Comparison of ENCODE assay signal across 3 cellular contexts in the genomic region with DNA sequence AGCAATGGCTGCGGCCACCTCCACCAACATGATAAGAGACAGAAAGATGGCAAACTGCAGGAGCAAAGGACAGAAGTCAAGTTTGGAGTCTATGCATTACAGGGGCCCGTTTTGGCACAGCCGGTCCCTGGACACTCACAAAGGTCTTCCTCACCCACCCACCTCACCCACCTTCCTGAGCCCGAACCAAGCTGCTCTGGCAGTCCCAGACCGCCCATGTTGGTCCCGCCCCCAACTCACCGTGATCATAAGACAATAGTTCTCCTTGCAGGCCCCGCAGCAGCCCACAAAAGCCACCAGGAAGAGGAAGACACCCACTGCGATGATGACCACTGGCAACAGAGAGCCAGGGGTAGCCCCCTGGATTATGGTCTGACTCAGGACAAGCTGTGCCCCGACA.
TF ChIP-seq lines count a peak whose summit lies in the region.

No MANE protein-coding gene starts in this region.

TF ChIP-seq in SK-N-SH, 30 proteins besides CTCF, POLR2A, EP300 and RAD21:
- TF ChIP-seq GABPA (IDR thresholded peaks at IDR 0.05; ENCODE audit: low read depth) (no peak), FOXJ3 (CRISPR knock-in tag; IDR thresholded peaks at IDR 0.05) (no peak), JUND (IDR thresholded peaks at IDR 0.05) (no peak), SMC3 (IDR thresholded peaks at IDR 0.05; ENCODE audit: low read depth, low read length) (no peak), FOXM1 (IDR thresholded peaks at IDR 0.05; ENCODE audit: low read depth) (no peak), TCF12 (IDR thresholded peaks at IDR 0.05) (no peak), RFX5 (IDR thresholded peaks at IDR 0.05; ENCODE audit: low read length) (no peak), RXRA (IDR thresholded peaks at IDR 0.05; ENCODE audit: borderline replicate concordance, low read depth) (no peak), TEAD4 (IDR thresholded peaks at IDR 0.05; ENCODE audit: borderline replicate concordance, insufficient read depth) (no peak), POLR2AphosphoS5 (IDR thresholded peaks at IDR 0.05; ENCODE audit: low read depth, low read length) (no peak), YY1 (IDR thresholded peaks at IDR 0.05; ENCODE audit: low read depth) (no peak)
- TF ChIP-seq, protein P1, sequence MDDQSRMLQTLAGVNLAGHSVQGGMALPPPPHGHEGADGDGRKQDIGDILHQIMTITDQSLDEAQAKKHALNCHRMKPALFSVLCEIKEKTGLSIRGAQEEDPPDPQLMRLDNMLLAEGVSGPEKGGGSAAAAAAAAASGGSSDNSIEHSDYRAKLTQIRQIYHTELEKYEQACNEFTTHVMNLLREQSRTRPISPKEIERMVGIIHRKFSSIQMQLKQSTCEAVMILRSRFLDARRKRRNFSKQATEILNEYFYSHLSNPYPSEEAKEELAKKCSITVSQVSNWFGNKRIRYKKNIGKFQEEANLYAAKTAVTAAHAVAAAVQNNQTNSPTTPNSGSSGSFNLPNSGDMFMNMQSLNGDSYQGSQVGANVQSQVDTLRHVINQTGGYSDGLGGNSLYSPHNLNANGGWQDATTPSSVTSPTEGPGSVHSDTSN (IDR thresholded peaks at IDR 0.05), result no peak
- TF ChIP-seq, protein P2, sequence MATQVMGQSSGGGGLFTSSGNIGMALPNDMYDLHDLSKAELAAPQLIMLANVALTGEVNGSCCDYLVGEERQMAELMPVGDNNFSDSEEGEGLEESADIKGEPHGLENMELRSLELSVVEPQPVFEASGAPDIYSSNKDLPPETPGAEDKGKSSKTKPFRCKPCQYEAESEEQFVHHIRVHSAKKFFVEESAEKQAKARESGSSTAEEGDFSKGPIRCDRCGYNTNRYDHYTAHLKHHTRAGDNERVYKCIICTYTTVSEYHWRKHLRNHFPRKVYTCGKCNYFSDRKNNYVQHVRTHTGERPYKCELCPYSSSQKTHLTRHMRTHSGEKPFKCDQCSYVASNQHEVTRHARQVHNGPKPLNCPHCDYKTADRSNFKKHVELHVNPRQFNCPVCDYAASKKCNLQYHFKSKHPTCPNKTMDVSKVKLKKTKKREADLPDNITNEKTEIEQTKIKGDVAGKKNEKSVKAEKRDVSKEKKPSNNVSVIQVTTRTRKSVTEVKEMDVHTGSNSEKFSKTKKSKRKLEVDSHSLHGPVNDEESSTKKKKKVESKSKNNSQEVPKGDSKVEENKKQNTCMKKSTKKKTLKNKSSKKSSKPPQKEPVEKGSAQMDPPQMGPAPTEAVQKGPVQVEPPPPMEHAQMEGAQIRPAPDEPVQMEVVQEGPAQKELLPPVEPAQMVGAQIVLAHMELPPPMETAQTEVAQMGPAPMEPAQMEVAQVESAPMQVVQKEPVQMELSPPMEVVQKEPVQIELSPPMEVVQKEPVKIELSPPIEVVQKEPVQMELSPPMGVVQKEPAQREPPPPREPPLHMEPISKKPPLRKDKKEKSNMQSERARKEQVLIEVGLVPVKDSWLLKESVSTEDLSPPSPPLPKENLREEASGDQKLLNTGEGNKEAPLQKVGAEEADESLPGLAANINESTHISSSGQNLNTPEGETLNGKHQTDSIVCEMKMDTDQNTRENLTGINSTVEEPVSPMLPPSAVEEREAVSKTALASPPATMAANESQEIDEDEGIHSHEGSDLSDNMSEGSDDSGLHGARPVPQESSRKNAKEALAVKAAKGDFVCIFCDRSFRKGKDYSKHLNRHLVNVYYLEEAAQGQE (IDR thresholded peaks at IDR 0.05; ENCODE audit: low read depth, low read length), result no peak
- TF ChIP-seq, protein P3, sequence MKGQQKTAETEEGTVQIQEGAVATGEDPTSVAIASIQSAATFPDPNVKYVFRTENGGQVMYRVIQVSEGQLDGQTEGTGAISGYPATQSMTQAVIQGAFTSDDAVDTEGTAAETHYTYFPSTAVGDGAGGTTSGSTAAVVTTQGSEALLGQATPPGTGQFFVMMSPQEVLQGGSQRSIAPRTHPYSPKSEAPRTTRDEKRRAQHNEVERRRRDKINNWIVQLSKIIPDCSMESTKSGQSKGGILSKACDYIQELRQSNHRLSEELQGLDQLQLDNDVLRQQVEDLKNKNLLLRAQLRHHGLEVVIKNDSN (IDR thresholded peaks at IDR 0.05; ENCODE audit: borderline replicate concordance, low read depth), result no peak
- TF ChIP-seq, protein P4, sequence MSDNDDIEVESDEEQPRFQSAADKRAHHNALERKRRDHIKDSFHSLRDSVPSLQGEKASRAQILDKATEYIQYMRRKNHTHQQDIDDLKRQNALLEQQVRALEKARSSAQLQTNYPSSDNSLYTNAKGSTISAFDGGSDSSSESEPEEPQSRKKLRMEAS (IDR thresholded peaks at IDR 0.05; ENCODE audit: low read depth), result no peak

TF ChIP-seq in SK-N-SH treated with all-trans-retinoic acid at 6 μM for 48 hours, 23 proteins besides CTCF, POLR2A, EP300 and RAD21:
- no peak for TF ChIP-seq ZFP3 (CRISPR knock-in tag; IDR thresholded peaks at IDR 0.05)

TF ChIP-seq in HepG2, 621 proteins besides CTCF, POLR2A, EP300 and RAD21:
- TF ChIP-seq NRL (CRISPR knock-in tag; IDR thresholded peaks at IDR 0.05; ENCODE audit: borderline replicate concordance) (no peak), JUN (CRISPR knock-in tag; IDR thresholded peaks at IDR 0.05) (no peak), HOXA3 (CRISPR knock-in tag; IDR thresholded peaks at IDR 0.05) (no peak), CEBPG (CRISPR knock-in tag; IDR thresholded peaks at IDR 0.05) (no peak), TCF7L2 (IDR thresholded peaks at IDR 0.05; ENCODE audit: low read depth, low read length) (no peak), ZMYM4 (CRISPR knock-in tag; IDR thresholded peaks at IDR 0.05) (no peak), KAT2B (IDR thresholded peaks at IDR 0.05; ENCODE audit: borderline replicate concordance, low read depth, low read length) (no peak), NR2C2 (CRISPR knock-in tag; IDR thresholded peaks at IDR 0.05; ENCODE audit: borderline replicate concordance) (no peak), FOXK1 (CRISPR knock-in tag; IDR thresholded peaks at IDR 0.05; ENCODE audit: borderline replicate concordance, low read depth) (no peak), ZKSCAN8 (CRISPR knock-in tag; IDR thresholded peaks at IDR 0.05; ENCODE audit: borderline replicate concordance) (no peak), CBX1 (IDR thresholded peaks at IDR 0.05; ENCODE audit: low read depth) (no peak), ZNF816 (CRISPR knock-in tag; IDR thresholded peaks at IDR 0.05; ENCODE audit: borderline replicate concordance) (no peak), ZNF543 (CRISPR knock-in tag; IDR thresholded peaks at IDR 0.05) (no peak)
- TF ChIP-seq, protein P5, sequence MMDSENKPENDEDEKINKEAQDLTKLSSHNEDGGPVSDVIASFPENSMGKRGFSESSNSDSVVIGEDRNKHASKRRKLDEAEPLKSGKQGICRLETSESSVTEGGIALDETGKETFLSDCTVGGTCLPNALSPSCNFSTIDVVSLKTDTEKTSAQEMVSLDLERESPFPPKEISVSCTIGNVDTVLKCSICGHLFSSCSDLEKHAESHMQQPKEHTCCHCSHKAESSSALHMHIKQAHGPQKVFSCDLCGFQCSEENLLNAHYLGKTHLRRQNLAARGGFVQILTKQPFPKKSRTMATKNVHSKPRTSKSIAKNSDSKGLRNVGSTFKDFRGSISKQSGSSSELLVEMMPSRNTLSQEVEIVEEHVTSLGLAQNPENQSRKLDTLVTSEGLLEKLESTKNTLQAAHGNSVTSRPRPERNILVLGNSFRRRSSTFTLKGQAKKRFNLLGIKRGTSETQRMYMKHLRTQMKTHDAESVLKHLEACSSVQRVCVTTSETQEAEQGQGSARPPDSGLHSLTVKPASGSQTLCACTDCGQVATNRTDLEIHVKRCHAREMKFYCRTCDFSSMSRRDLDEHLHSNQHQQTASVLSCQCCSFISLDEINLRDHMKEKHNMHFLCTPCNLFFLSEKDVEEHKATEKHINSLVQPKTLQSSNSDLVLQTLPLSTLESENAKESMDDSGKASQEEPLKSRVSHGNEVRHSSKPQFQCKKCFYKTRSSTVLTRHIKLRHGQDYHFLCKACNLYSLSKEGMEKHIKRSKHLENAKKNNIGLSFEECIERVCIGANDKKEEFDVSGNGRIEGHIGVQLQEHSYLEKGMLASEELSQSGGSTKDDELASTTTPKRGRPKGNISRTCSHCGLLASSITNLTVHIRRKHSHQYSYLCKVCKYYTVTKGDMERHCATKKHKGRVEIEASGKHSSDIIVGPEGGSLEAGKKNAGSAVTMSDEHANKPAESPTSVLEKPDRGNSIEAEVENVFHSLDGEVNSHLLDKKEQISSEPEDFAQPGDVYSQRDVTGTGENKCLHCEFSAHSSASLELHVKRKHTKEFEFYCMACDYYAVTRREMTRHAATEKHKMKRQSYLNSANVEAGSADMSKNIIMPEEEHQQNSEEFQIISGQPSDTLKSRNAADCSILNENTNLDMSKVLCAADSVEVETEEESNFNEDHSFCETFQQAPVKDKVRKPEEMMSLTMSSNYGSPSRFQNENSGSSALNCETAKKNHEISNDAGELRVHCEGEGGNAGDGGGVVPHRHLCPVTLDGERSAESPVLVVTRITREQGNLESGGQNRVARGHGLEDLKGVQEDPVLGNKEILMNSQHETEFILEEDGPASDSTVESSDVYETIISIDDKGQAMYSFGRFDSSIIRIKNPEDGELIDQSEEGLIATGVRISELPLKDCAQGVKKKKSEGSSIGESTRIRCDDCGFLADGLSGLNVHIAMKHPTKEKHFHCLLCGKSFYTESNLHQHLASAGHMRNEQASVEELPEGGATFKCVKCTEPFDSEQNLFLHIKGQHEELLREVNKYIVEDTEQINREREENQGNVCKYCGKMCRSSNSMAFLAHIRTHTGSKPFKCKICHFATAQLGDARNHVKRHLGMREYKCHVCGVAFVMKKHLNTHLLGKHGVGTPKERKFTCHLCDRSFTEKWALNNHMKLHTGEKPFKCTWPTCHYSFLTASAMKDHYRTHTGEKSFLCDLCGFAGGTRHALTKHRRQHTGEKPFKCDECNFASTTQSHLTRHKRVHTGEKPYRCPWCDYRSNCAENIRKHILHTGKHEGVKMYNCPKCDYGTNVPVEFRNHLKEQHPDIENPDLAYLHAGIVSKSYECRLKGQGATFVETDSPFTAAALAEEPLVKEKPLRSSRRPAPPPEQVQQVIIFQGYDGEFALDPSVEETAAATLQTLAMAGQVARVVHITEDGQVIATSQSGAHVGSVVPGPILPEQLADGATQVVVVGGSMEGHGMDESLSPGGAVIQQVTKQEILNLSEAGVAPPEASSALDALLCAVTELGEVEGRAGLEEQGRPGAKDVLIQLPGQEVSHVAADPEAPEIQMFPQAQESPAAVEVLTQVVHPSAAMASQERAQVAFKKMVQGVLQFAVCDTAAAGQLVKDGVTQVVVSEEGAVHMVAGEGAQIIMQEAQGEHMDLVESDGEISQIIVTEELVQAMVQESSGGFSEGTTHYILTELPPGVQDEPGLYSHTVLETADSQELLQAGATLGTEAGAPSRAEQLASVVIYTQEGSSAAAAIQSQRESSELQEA (CRISPR knock-in tag; IDR thresholded peaks at IDR 0.05; ENCODE audit: not compliant biosample characterization), result no peak
- TF ChIP-seq, protein P6, sequence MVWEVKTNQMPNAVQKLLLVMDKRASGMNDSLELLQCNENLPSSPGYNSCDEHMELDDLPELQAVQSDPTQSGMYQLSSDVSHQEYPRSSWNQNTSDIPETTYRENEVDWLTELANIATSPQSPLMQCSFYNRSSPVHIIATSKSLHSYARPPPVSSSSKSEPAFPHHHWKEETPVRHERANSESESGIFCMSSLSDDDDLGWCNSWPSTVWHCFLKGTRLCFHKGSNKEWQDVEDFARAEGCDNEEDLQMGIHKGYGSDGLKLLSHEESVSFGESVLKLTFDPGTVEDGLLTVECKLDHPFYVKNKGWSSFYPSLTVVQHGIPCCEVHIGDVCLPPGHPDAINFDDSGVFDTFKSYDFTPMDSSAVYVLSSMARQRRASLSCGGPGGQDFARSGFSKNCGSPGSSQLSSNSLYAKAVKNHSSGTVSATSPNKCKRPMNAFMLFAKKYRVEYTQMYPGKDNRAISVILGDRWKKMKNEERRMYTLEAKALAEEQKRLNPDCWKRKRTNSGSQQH (CRISPR knock-in tag; IDR thresholded peaks at IDR 0.05; ENCODE audit: low read depth), result no peak
- TF ChIP-seq, protein P7, sequence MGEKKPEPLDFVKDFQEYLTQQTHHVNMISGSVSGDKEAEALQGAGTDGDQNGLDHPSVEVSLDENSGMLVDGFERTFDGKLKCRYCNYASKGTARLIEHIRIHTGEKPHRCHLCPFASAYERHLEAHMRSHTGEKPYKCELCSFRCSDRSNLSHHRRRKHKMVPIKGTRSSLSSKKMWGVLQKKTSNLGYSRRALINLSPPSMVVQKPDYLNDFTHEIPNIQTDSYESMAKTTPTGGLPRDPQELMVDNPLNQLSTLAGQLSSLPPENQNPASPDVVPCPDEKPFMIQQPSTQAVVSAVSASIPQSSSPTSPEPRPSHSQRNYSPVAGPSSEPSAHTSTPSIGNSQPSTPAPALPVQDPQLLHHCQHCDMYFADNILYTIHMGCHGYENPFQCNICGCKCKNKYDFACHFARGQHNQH (CRISPR knock-in tag; IDR thresholded peaks at IDR 0.05), result no peak
- TF ChIP-seq, protein P8, sequence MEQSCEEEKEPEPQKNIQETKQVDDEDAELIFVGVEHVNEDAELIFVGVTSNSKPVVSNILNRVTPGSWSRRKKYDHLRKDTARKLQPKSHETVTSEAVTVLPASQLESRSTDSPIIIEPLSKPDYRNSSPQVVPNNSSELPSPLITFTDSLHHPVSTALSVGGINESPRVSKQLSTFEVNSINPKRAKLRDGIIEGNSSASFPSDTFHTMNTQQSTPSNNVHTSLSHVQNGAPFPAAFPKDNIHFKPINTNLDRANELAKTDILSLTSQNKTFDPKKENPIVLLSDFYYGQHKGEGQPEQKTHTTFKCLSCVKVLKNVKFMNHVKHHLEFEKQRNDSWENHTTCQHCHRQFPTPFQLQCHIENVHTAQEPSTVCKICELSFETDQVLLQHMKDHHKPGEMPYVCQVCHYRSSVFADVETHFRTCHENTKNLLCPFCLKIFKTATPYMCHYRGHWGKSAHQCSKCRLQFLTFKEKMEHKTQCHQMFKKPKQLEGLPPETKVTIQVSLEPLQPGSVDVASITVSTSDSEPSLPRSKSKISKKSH (CRISPR knock-in tag; IDR thresholded peaks at IDR 0.05; ENCODE audit: borderline replicate concordance), result no peak
- TF ChIP-seq, protein P9, sequence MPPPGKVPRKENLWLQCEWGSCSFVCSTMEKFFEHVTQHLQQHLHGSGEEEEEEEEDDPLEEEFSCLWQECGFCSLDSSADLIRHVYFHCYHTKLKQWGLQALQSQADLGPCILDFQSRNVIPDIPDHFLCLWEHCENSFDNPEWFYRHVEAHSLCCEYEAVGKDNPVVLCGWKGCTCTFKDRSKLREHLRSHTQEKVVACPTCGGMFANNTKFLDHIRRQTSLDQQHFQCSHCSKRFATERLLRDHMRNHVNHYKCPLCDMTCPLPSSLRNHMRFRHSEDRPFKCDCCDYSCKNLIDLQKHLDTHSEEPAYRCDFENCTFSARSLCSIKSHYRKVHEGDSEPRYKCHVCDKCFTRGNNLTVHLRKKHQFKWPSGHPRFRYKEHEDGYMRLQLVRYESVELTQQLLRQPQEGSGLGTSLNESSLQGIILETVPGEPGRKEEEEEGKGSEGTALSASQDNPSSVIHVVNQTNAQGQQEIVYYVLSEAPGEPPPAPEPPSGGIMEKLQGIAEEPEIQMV (CRISPR knock-in tag; IDR thresholded peaks at IDR 0.05; ENCODE audit: low read depth), result no peak
